ENCODE assay signal across 16 cellular contexts in genomic region chr1:943545-944340, GRCh38. TPM values are rescaled to one million over a fixed set of nuclear protein-coding genes. Genes with fewer than 3 reads are reported as not detected.
DNase-seq lines count a peak whose midpoint lies in the region; ATAC-seq, FAIRE-seq and TF ChIP-seq lines count a peak whose summit lies in the region.
"Had no signal": no experiment of that assay in that cellular context is flagged by ENCODE, and none has a peak within 500 bp of the region (broad histone marks: within the 10 kb centered on the region; RNA-seq: fewer than 3 reads in every experiment).

No MANE protein-coding gene starts in this region.

- H3K27ac ChIP-seq in HepG2 (ENCODE audit: extremely low read length, insufficient read depth, low read length): no peak overlapping the region
- no peak overlapping the region for H3K27ac ChIP-seq in right lobe of liver
- peak overlapping the region; percentile 55 for H3K27ac ChIP-seq in colonic mucosa
- H3K27ac ChIP-seq in neural progenitor cell: no peak overlapping the region
- H3K27ac ChIP-seq in GM23338 (ENCODE audit: low read depth): no peak overlapping the region
- H3K27ac ChIP-seq: cardiac muscle cell, gastrocnemius medialis had no signal

- TF ChIP-seq POLR2A in HepG2 (IDR thresholded peaks at IDR 0.05; ENCODE audit: insufficient read depth in 1 of 2, low read depth in 2 of 2, low read length in 2 of 2) (no peak), right lobe of liver (IDR thresholded peaks at IDR 0.05) (no peak)

- H3K4me3 Mint-ChIP-seq in neural progenitor cell (peak overlapping the region; percentile 53), chondrocyte (ENCODE audit: unreplicated experiment) (no peak overlapping the region), GM23338 (no peak overlapping the region)
- no peak overlapping the region for H3K4me3 Mint-ChIP-seq in stimulated activated memory B cell treated with anti-CD40 and anti-IgM and Interleukin-4, amounts not matched to agents 10 μg/mL and 1 μg/mL and 100 μg/mL, for 72 hours
- H3K4me3 Mint-ChIP-seq: activated naive CD4-positive, alpha-beta T cell treated with anti-CD3 and anti-CD28 coated beads for 36 hours had no signal

- intact Hi-C loops in HepG2 (cut with micrococcal nuclease; ENCODE audit: unreplicated experiment): no loop called here
- intact Hi-C loops in right lobe of liver (cut with DNase I): no loop called here
- intact Hi-C loops in colonic mucosa (cut with DNase I): no loop called here

- TF ChIP-seq EP300 in HepG2 (IDR thresholded peaks at IDR 0.05; ENCODE audit: low read depth in 2 of 2, low read length in 2 of 2): no peak
- TF ChIP-seq EP300 in HepG2 (CRISPR knock-in tag; IDR thresholded peaks at IDR 0.05; ENCODE audit: borderline replicate concordance): no peak

- POLR2A ChIA-PET in HepG2 (lab: Yijun Ruan, JAX): interaction anchor here (0.9 kb wide), 1 partner anchor 23 kb away, joined by 3 read pairs; the partner anchor contains the start of gene PLEKHN1

- DNase-seq in HepG2 (ENCODE audit: low spot score) (no peak), right lobe of liver (no peak), colonic mucosa (no peak), neural progenitor cell (ENCODE audit: low spot score) (no peak), chondrocyte (ENCODE audit: low spot score) (no peak), GM23338 (ENCODE audit: low spot score) (no peak), HUDEP-2 (lab: John Stamatoyannopoulos, UW; ENCODE audit: unreplicated experiment in 76 of 76) (no peak)
- DNase-seq: activated naive CD4-positive, alpha-beta T cell treated with anti-CD3 and anti-CD28 coated beads for 36 hours; gastrocnemius medialis; immature natural killer cell; NCI-H146; occipital lobe had no signal

- H3K27me3 ChIP-seq in HepG2 (ENCODE audit: control insufficient read depth in 1 of 2, insufficient read depth in 2 of 2, low read length in 2 of 2) (peaks cover 11 to 24% of the 10 kb centered on the region in 2 experiments), right lobe of liver (peaks cover 0 to 15% of the 10 kb centered on the region in 2 donors), colonic mucosa (peaks cover 42% of the 10 kb centered on the region), neural progenitor cell (peaks cover 59% of the 10 kb centered on the region), GM23338 (ENCODE audit: insufficient read depth) (peaks cover 55% of the 10 kb centered on the region)

- ATAC-seq in HepG2 (no peak), right lobe of liver (no peak), GM23338 (no peak)
- ATAC-seq in stimulated activated memory B cell treated with anti-CD40 and anti-IgM and Interleukin-4, amounts not matched to agents 10 μg/mL and 1 μg/mL and 100 μg/mL, for 72 hours: no peak
- ATAC-seq: gastrocnemius medialis had no signal

- FAIRE-seq in HepG2 (lab: Jason Lieb, UNC): no peak

- H3K79me2 ChIP-seq in HepG2 (ENCODE audit: insufficient read depth, low read length) (no peaks in the 10 kb centered on the region), neural progenitor cell (ENCODE audit: low read depth) (no peaks in the 10 kb centered on the region), GM23338 (replicated peaks; ENCODE audit: insufficient read depth) (no peaks in the 10 kb centered on the region)

- H3K27ac Mint-ChIP-seq in neural progenitor cell (no peak overlapping the region), chondrocyte (ENCODE audit: unreplicated experiment) (no peak overlapping the region), GM23338 (no peak overlapping the region)
- H3K27ac Mint-ChIP-seq in stimulated activated memory B cell treated with anti-CD40 and anti-IgM and Interleukin-4, amounts not matched to agents 10 μg/mL and 1 μg/mL and 100 μg/mL, for 72 hours: no peak overlapping the region
- H3K27ac Mint-ChIP-seq: activated naive CD4-positive, alpha-beta T cell treated with anti-CD3 and anti-CD28 coated beads for 36 hours; immature natural killer cell had no signal

- H3K9me2 ChIP-seq in GM23338 (ENCODE audit: insufficient read depth): no peaks in the 10 kb centered on the region

- H3K4me3 ChIP-seq in HepG2 (replicated peaks in 1 of 3; ENCODE audit: insufficient read depth in 1 of 3, low read depth in 2 of 3, low read length in 3 of 3): no peak overlapping the region
- no peak overlapping the region for H3K4me3 ChIP-seq in right lobe of liver
- H3K4me3 ChIP-seq in colonic mucosa: no peak overlapping the region
- no peak overlapping the region for H3K4me3 ChIP-seq in neural progenitor cell
- no peak overlapping the region for H3K4me3 ChIP-seq in GM23338
- H3K4me3 ChIP-seq: cardiac muscle cell, gastrocnemius medialis had no signal

- H3K4me1 ChIP-seq in HepG2 (ENCODE audit: insufficient read depth, low read length): peaks cover 25% of the 10 kb centered on the region
- peaks cover 0 to 18% (median 6%) of the 10 kb centered on the region in 4 donors for H3K4me1 ChIP-seq in right lobe of liver
- H3K4me1 ChIP-seq in colonic mucosa: peaks cover 14% of the 10 kb centered on the region
- H3K4me1 ChIP-seq in neural progenitor cell: peaks cover 19% of the 10 kb centered on the region
- H3K4me1 ChIP-seq in GM23338 (ENCODE audit: insufficient read depth): peaks cover 5% of the 10 kb centered on the region; the same call in 1 of the 2 replicates

- H3K4me1 Mint-ChIP-seq in neural progenitor cell (peaks cover 25% of the 10 kb centered on the region), chondrocyte (ENCODE audit: low read depth) (peaks cover 21% of the 10 kb centered on the region), GM23338 (peaks cover 11% of the 10 kb centered on the region; the same call in 2 of the 3 replicates)
- peaks cover 21% of the 10 kb centered on the region for H3K4me1 Mint-ChIP-seq in stimulated activated memory B cell treated with anti-CD40 and anti-IgM and Interleukin-4, amounts not matched to agents 10 μg/mL and 1 μg/mL and 100 μg/mL, for 72 hours

- H3F3A ChIP-seq in neural progenitor cell (ENCODE audit: low read depth) (peaks cover 27% of the 10 kb centered on the region), GM23338 (replicated peaks; ENCODE audit: low read depth) (0 out of 2 replicates have a peak, but pooled peaks cover 3% of the 10 kb centered on the region)

- H3K4me2 ChIP-seq in HepG2 (ENCODE audit: low read depth, low read length): no peak overlapping the region
- no peak overlapping the region for H3K4me2 ChIP-seq in neural progenitor cell
- H3K4me2 ChIP-seq in GM23338: no peak overlapping the region; the same call in 1 of the 2 replicates

- TF ChIP-seq CTCF in HepG2 (CRISPR knock-in tag; IDR thresholded peaks at IDR 0.05) (no peak), right lobe of liver (IDR thresholded peaks at IDR 0.05) (no peak), colonic mucosa (IDR thresholded peaks at IDR 0.05) (no peak), neural progenitor cell (IDR thresholded peaks at IDR 0.05) (no peak), chondrocyte (IDR thresholded peaks at IDR 0.05) (no peak), GM23338 (conservative IDR thresholded peaks at IDR 0.05; ENCODE audit: low read depth in 2 of 2) (no peak)

- no TSS peak for BruUV-seq in HepG2 (replicated peaks; lab: Mats Ljungman, UMichigan)

- 0 out of 2 replicates have a peak, but pooled peaks cover 5% of the 10 kb centered on the region for H4K20me1 ChIP-seq in HepG2 (ENCODE audit: insufficient read depth, low read length)
- peaks cover 93% of the 10 kb centered on the region for H4K20me1 ChIP-seq in neural progenitor cell (ENCODE audit: low read depth)
- no peaks in the 10 kb centered on the region; the same call in 1 of the 2 replicates for H4K20me1 ChIP-seq in GM23338 (replicated peaks; ENCODE audit: insufficient read depth)

- H3K9ac ChIP-seq in HepG2 (ENCODE audit: insufficient read depth, low read depth, low read length) (no peak overlapping the region), colonic mucosa (ENCODE audit: low read depth in 2 of 2, low read length in 2 of 2) (no peak overlapping the region), neural progenitor cell (no peak overlapping the region)

- no peaks in the 10 kb centered on the region for H3K9me3 Mint-ChIP-seq in neural progenitor cell
- H3K9me3 Mint-ChIP-seq in stimulated activated memory B cell treated with anti-CD40 and anti-IgM and Interleukin-4, amounts not matched to agents 10 μg/mL and 1 μg/mL and 100 μg/mL, for 72 hours: no peaks in the 10 kb centered on the region
- H3K9me3 Mint-ChIP-seq in chondrocyte (ENCODE audit: low read depth): no peaks in the 10 kb centered on the region
- peaks cover 3% of the 10 kb centered on the region; the same call in 1 of the 3 replicates for H3K9me3 Mint-ChIP-seq in GM23338
- H3K9me3 Mint-ChIP-seq: activated naive CD4-positive, alpha-beta T cell treated with anti-CD3 and anti-CD28 coated beads for 36 hours; immature natural killer cell had no signal

- H3K36me3 Mint-ChIP-seq in neural progenitor cell (peaks cover 11% of the 10 kb centered on the region), chondrocyte (ENCODE audit: low read depth) (peaks cover 7% of the 10 kb centered on the region), GM23338 (ENCODE audit: low read depth) (peaks cover 18% of the 10 kb centered on the region)
- H3K36me3 Mint-ChIP-seq in stimulated activated memory B cell treated with anti-CD40 and anti-IgM and Interleukin-4, amounts not matched to agents 10 μg/mL and 1 μg/mL and 100 μg/mL, for 72 hours: peaks cover 50% of the 10 kb centered on the region

- WGBS in HepG2 (ENCODE audit: low lambda C conversion rate): 86% methylated on average over 7 of the region's 27 CpGs
- WGBS in right lobe of liver (ENCODE audit: insufficient coverage, low coverage, low lambda C conversion rate, missing lambda C conversion rate): 58% methylated on average over 6 of the region's 27 CpGs

- H3K9me3 ChIP-seq in HepG2 (ENCODE audit: low read length): no peaks in the 10 kb centered on the region
- no peaks in the 10 kb centered on the region for H3K9me3 ChIP-seq in right lobe of liver
- no peaks in the 10 kb centered on the region for H3K9me3 ChIP-seq in colonic mucosa
- H3K9me3 ChIP-seq in neural progenitor cell (ENCODE audit: low read depth): no peaks in the 10 kb centered on the region
- H3K9me3 ChIP-seq: gastrocnemius medialis had no signal

- TF ChIP-seq RAD21 in HepG2 (CRISPR knock-in tag; IDR thresholded peaks at IDR 0.05): no peak

- H3K36me3 ChIP-seq in HepG2 (replicated peaks in 1 of 2; ENCODE audit: control insufficient read depth in 1 of 2, insufficient read depth in 2 of 2, low read length in 2 of 2): peaks cover 13 to 30% of the 10 kb centered on the region in 2 experiments; a peak in 4 of 5 replicates
- H3K36me3 ChIP-seq in right lobe of liver: peaks cover 0 to 14% (median 0%) of the 10 kb centered on the region in 4 donors
- no peaks in the 10 kb centered on the region for H3K36me3 ChIP-seq in colonic mucosa
- H3K36me3 ChIP-seq in neural progenitor cell: no peaks in the 10 kb centered on the region
- peaks cover 6% of the 10 kb centered on the region; the same call in 1 of the 2 replicates for H3K36me3 ChIP-seq in GM23338 (ENCODE audit: insufficient read depth)

- CTCF ChIA-PET in HepG2 (lab: Yijun Ruan, JAX; ENCODE audit: low intra/inter-chr PET ratio, low total read pairs): no interaction called here

- H3K27me3 Mint-ChIP-seq in neural progenitor cell (ENCODE audit: insufficient read depth, low read depth) (peaks cover 30% of the 10 kb centered on the region), chondrocyte (ENCODE audit: low read depth) (no peaks in the 10 kb centered on the region), GM23338 (ENCODE audit: insufficient read depth, low read depth, poor library complexity) (peaks cover 39% of the 10 kb centered on the region)
- H3K27me3 Mint-ChIP-seq in stimulated activated memory B cell treated with anti-CD40 and anti-IgM and Interleukin-4, amounts not matched to agents 10 μg/mL and 1 μg/mL and 100 μg/mL, for 72 hours: peaks cover 24% of the 10 kb centered on the region

- in situ Hi-C loops in HepG2 (cut with HindIII; ENCODE audit: extremely low pct_ligation_motif_present, low pct_unique_long_range_greater_than_20kb): no loop called here

- no peak overlapping the region for H2AFZ ChIP-seq in HepG2 (ENCODE audit: low read length)
- no peak overlapping the region for H2AFZ ChIP-seq in neural progenitor cell (replicated peaks)
- H2AFZ ChIP-seq in GM23338: no peak overlapping the region

RNA-seq across cellular contexts. Expression of gene NOC2L, which starts 15.3 kb away (rescaled TPM):
- 91.6 and 103 TPM in 2 replicates for total RNA-seq in HepG2 (2016; rRNA removed; fragmentation: Illumina TruSeq; extraction: Trizol)
- total RNA-seq in HepG2 (2016; cell fraction: cytosol; rRNA removed; fragmentation: Illumina TruSeq; extraction: Trizol; ENCODE audit: low read depth): 14.1 and 16.1 TPM in 2 replicates
- 81.2 and 109 TPM in 2 replicates for total RNA-seq in HepG2 (2016; cell fraction: insoluble cytoplasmic fraction; rRNA removed; fragmentation: Illumina TruSeq; extraction: Trizol)
- 22.9 and 27.1 TPM in 2 replicates for total RNA-seq in HepG2 (2016; cell fraction: membrane; rRNA removed; fragmentation: Illumina TruSeq; extraction: Trizol)
- total RNA-seq in HepG2 (2016; cell fraction: nucleus; rRNA removed; fragmentation: Illumina TruSeq; extraction: Trizol): 53.2 and 63.8 TPM in 2 replicates
- 32.0 and 40.5 TPM in 2 replicates for polyA plus RNA-seq in HepG2 (2011; rRNA removed)
- 33.6 and 44.6 TPM in 2 replicates for polyA plus RNA-seq in HepG2 (2011; cell fraction: cytosol; rRNA removed)
- polyA plus RNA-seq in HepG2 (2011; cell fraction: nucleus; rRNA removed): 85.2 and 96.0 TPM in 2 replicates
- polyA plus RNA-seq in HepG2 (2012): 41.8 and 44.3 TPM in 2 replicates
- polyA plus RNA-seq in HepG2 (2016; cell fraction: cytosol; fragmentation: Illumina TruSeq; extraction: Trizol; ENCODE audit: low read depth): 5.1 and 6.4 TPM in 2 replicates
- polyA plus RNA-seq in HepG2 (2016; cell fraction: insoluble cytoplasmic fraction; fragmentation: Illumina TruSeq; extraction: Trizol; ENCODE audit: low read depth): 69.1 and 81.1 TPM in 2 replicates
- 9.8 and 11.1 TPM in 2 replicates for polyA plus RNA-seq in HepG2 (2016; cell fraction: membrane; fragmentation: Illumina TruSeq; extraction: Trizol; ENCODE audit: low read depth)
- polyA plus RNA-seq in HepG2 (2016; cell fraction: nucleus; fragmentation: Illumina TruSeq; extraction: Trizol; ENCODE audit: insufficient read depth, low read depth): 108 and 110 TPM in 2 replicates
- 118 and 166 TPM in 2 replicates for polyA minus RNA-seq in HepG2 (2011; rRNA and poly(A)+ RNA removed; ENCODE audit: low replicate concordance)
- polyA minus RNA-seq in HepG2 (2011; cell fraction: cytosol; rRNA and poly(A)+ RNA removed): 43.1 and 44.0 TPM in 2 replicates
- polyA minus RNA-seq in HepG2 (2011; cell fraction: nucleus; rRNA and poly(A)+ RNA removed): 18.8 and 20.1 TPM in 2 replicates
- total RNA-seq in right lobe of liver: 10 to 100 TPM; 28.9 to 36.8 (median 30.2) TPM
- total RNA-seq in colonic mucosa: 100 to 1,000 TPM in 1 of 2 donors, 10 to 100 TPM in 1; 46.9 to 127 TPM
- total RNA-seq in neural progenitor cell (ENCODE audit: low replicate concordance): 39.6 and 69.1 TPM in 2 replicates
- total RNA-seq in chondrocyte: 50.6 to 63.8 TPM (median 52.0 TPM) in 3 replicates
- total RNA-seq in GM23338 (2014; rRNA removed; shearing (Covaris generic)): 123 and 125 TPM in 2 replicates
- polyA plus RNA-seq in GM23338 (2016; fragmentation: Nextera tagmentation; extraction: Ambion mirVana): 79.3 and 89.0 TPM in 2 replicates

RNA-seq across cellular contexts. Expression of gene KLHL17, which starts 16.6 kb away (rescaled TPM):
- total RNA-seq in HepG2 (2016; rRNA removed; fragmentation: Illumina TruSeq; extraction: Trizol): 2.8 and 9.3 TPM in 2 replicates
- 4.5 and 5.0 TPM in 2 replicates for total RNA-seq in HepG2 (2016; cell fraction: cytosol; rRNA removed; fragmentation: Illumina TruSeq; extraction: Trizol; ENCODE audit: low read depth)
- total RNA-seq in HepG2 (2016; cell fraction: insoluble cytoplasmic fraction; rRNA removed; fragmentation: Illumina TruSeq; extraction: Trizol): 2.4 and 10.3 TPM in 2 replicates
- 2.6 and 2.8 TPM in 2 replicates for total RNA-seq in HepG2 (2016; cell fraction: membrane; rRNA removed; fragmentation: Illumina TruSeq; extraction: Trizol)
- 14.8 and 15.9 TPM in 2 replicates for total RNA-seq in HepG2 (2016; cell fraction: nucleus; rRNA removed; fragmentation: Illumina TruSeq; extraction: Trizol)
- 24.7 and 31.4 TPM in 2 replicates for polyA plus RNA-seq in HepG2 (2011; rRNA removed)
- 6.8 and 12.3 TPM in 2 replicates for polyA plus RNA-seq in HepG2 (2011; cell fraction: cytosol; rRNA removed)
- 590 and 778 TPM in 2 replicates for polyA plus RNA-seq in HepG2 (2011; cell fraction: nucleus; rRNA removed)
- polyA plus RNA-seq in HepG2 (2012): 11.7 and 19.1 TPM in 2 replicates
- 1.1 and 1.3 TPM in 2 replicates for polyA plus RNA-seq in HepG2 (2016; cell fraction: cytosol; fragmentation: Illumina TruSeq; extraction: Trizol; ENCODE audit: low read depth)
- 3.4 and 3.7 TPM in 2 replicates for polyA plus RNA-seq in HepG2 (2016; cell fraction: insoluble cytoplasmic fraction; fragmentation: Illumina TruSeq; extraction: Trizol; ENCODE audit: low read depth)
- 1.9 and 2.4 TPM in 2 replicates for polyA plus RNA-seq in HepG2 (2016; cell fraction: membrane; fragmentation: Illumina TruSeq; extraction: Trizol; ENCODE audit: low read depth)
- 71.9 and 74.8 TPM in 2 replicates for polyA plus RNA-seq in HepG2 (2016; cell fraction: nucleus; fragmentation: Illumina TruSeq; extraction: Trizol; ENCODE audit: insufficient read depth, low read depth)
- 4.3 and 19.5 TPM in 2 replicates for polyA minus RNA-seq in HepG2 (2011; rRNA and poly(A)+ RNA removed; ENCODE audit: low replicate concordance)
- polyA minus RNA-seq in HepG2 (2011; cell fraction: cytosol; rRNA and poly(A)+ RNA removed): 4.6 and 4.9 TPM in 2 replicates
- 24.9 and 31.0 TPM in 2 replicates for polyA minus RNA-seq in HepG2 (2011; cell fraction: nucleus; rRNA and poly(A)+ RNA removed)
- 1 to 10 TPM; 1.9 to 6.7 (median 4.3) TPM for total RNA-seq in right lobe of liver
- total RNA-seq in colonic mucosa: 10 to 100 TPM in 1 of 2 donors, 1 to 10 TPM in 1; 9.9 to 16.7 TPM
- total RNA-seq in neural progenitor cell (ENCODE audit: low replicate concordance): 10.7 and 33.8 TPM in 2 replicates
- 17.4 to 24.3 TPM (median 19.1 TPM) in 3 replicates for total RNA-seq in chondrocyte
- total RNA-seq in GM23338 (2014; rRNA removed; shearing (Covaris generic)): 27.8 and 37.1 TPM in 2 replicates
- polyA plus RNA-seq in GM23338 (2016; fragmentation: Nextera tagmentation; extraction: Ambion mirVana): 16.5 and 17.8 TPM in 2 replicates

RNA-seq across cellular contexts. Expression of gene SAMD11, which starts 20.0 kb away (rescaled TPM):
- total RNA-seq in HepG2 (2016; rRNA removed; fragmentation: Illumina TruSeq; extraction: Trizol) (0.11 TPM in 1 of 2 replicates, not detected in the other), right lobe of liver (1 to 10 TPM; 2.1 to 4.3 (median 3.7) TPM), colonic mucosa (1 to 10 TPM; 3.0 to 4.2 TPM), neural progenitor cell (ENCODE audit: low replicate concordance) (0.15 TPM in 1 of 2 replicates, not detected in the other), chondrocyte (3.1 to 73.8 TPM (median 3.4 TPM) in 3 replicates)
- not detected in 2 replicates for total RNA-seq in HepG2 (2016; cell fraction: cytosol; rRNA removed; fragmentation: Illumina TruSeq; extraction: Trizol; ENCODE audit: low read depth)
- 0.13 TPM in 1 of 2 replicates, not detected in the other for total RNA-seq in HepG2 (2016; cell fraction: insoluble cytoplasmic fraction; rRNA removed; fragmentation: Illumina TruSeq; extraction: Trizol)
- not detected in 2 replicates for total RNA-seq in HepG2 (2016; cell fraction: membrane; rRNA removed; fragmentation: Illumina TruSeq; extraction: Trizol)
- not detected in 2 replicates for total RNA-seq in HepG2 (2016; cell fraction: nucleus; rRNA removed; fragmentation: Illumina TruSeq; extraction: Trizol)
- polyA plus RNA-seq in HepG2 (2011; rRNA removed) (0.09 TPM in 1 of 2 replicates, not detected in the other), GM23338 (2016; fragmentation: Nextera tagmentation; extraction: Ambion mirVana) (0.40 and 0.47 TPM in 2 replicates)
- 0.09 and 0.24 TPM in 2 replicates for polyA plus RNA-seq in HepG2 (2011; cell fraction: cytosol; rRNA removed)
- 0.10 and 0.37 TPM in 2 replicates for polyA plus RNA-seq in HepG2 (2011; cell fraction: nucleus; rRNA removed)
- polyA plus RNA-seq in HepG2 (2012): not detected in 2 replicates
- polyA plus RNA-seq in HepG2 (2016; cell fraction: cytosol; fragmentation: Illumina TruSeq; extraction: Trizol; ENCODE audit: low read depth): not detected in 2 replicates
- not detected in 2 replicates for polyA plus RNA-seq in HepG2 (2016; cell fraction: insoluble cytoplasmic fraction; fragmentation: Illumina TruSeq; extraction: Trizol; ENCODE audit: low read depth)
- not detected in 2 replicates for polyA plus RNA-seq in HepG2 (2016; cell fraction: membrane; fragmentation: Illumina TruSeq; extraction: Trizol; ENCODE audit: low read depth)
- polyA plus RNA-seq in HepG2 (2016; cell fraction: nucleus; fragmentation: Illumina TruSeq; extraction: Trizol; ENCODE audit: insufficient read depth, low read depth): not detected in 2 replicates
- 19.7 TPM in 1 of 2 replicates, not detected in the other for polyA minus RNA-seq in HepG2 (2011; rRNA and poly(A)+ RNA removed; ENCODE audit: low replicate concordance)
- 0.99 and 1.4 TPM in 2 replicates for polyA minus RNA-seq in HepG2 (2011; cell fraction: cytosol; rRNA and poly(A)+ RNA removed)
- 1.2 TPM in 1 of 2 replicates, not detected in the other for polyA minus RNA-seq in HepG2 (2011; cell fraction: nucleus; rRNA and poly(A)+ RNA removed)
- total RNA-seq in GM23338 (2014; rRNA removed; shearing (Covaris generic)): 0.14 and 0.19 TPM in 2 replicates
- total RNA-seq: activated naive CD4-positive, alpha-beta T cell treated with anti-CD3 and anti-CD28 coated beads for 36 hours; SK-MEL-5; subcutaneous adipose tissue had no signal

RNA-seq across cellular contexts. Expression of gene PLEKHN1, which starts 22.5 kb away (rescaled TPM):
- total RNA-seq in HepG2 (2016; rRNA removed; fragmentation: Illumina TruSeq; extraction: Trizol): 0.21 and 0.42 TPM in 2 replicates
- total RNA-seq in HepG2 (2016; cell fraction: cytosol; rRNA removed; fragmentation: Illumina TruSeq; extraction: Trizol; ENCODE audit: low read depth): not detected in 2 replicates
- total RNA-seq in HepG2 (2016; cell fraction: insoluble cytoplasmic fraction; rRNA removed; fragmentation: Illumina TruSeq; extraction: Trizol): 0.31 and 0.48 TPM in 2 replicates
- total RNA-seq in HepG2 (2016; cell fraction: membrane; rRNA removed; fragmentation: Illumina TruSeq; extraction: Trizol): 0.15 and 0.17 TPM in 2 replicates
- 0.59 and 0.63 TPM in 2 replicates for total RNA-seq in HepG2 (2016; cell fraction: nucleus; rRNA removed; fragmentation: Illumina TruSeq; extraction: Trizol)
- polyA plus RNA-seq in HepG2 (2011; rRNA removed): 0.58 and 0.59 TPM in 2 replicates
- 0.13 and 0.23 TPM in 2 replicates for polyA plus RNA-seq in HepG2 (2011; cell fraction: cytosol; rRNA removed)
- polyA plus RNA-seq in HepG2 (2011; cell fraction: nucleus; rRNA removed): 13.2 and 15.5 TPM in 2 replicates
- 0.51 and 0.55 TPM in 2 replicates for polyA plus RNA-seq in HepG2 (2012)
- 0.05 and 0.09 TPM in 2 replicates for polyA plus RNA-seq in HepG2 (2016; cell fraction: cytosol; fragmentation: Illumina TruSeq; extraction: Trizol; ENCODE audit: low read depth)
- 0.29 and 0.48 TPM in 2 replicates for polyA plus RNA-seq in HepG2 (2016; cell fraction: insoluble cytoplasmic fraction; fragmentation: Illumina TruSeq; extraction: Trizol; ENCODE audit: low read depth)
- 0.13 and 0.29 TPM in 2 replicates for polyA plus RNA-seq in HepG2 (2016; cell fraction: membrane; fragmentation: Illumina TruSeq; extraction: Trizol; ENCODE audit: low read depth)
- 2.6 and 2.7 TPM in 2 replicates for polyA plus RNA-seq in HepG2 (2016; cell fraction: nucleus; fragmentation: Illumina TruSeq; extraction: Trizol; ENCODE audit: insufficient read depth, low read depth)
- 0.26 and 0.54 TPM in 2 replicates for polyA minus RNA-seq in HepG2 (2011; rRNA and poly(A)+ RNA removed; ENCODE audit: low replicate concordance)
- 0.53 TPM in 1 of 2 replicates, not detected in the other for polyA minus RNA-seq in HepG2 (2011; cell fraction: cytosol; rRNA and poly(A)+ RNA removed)
- 1.8 and 1.9 TPM in 2 replicates for polyA minus RNA-seq in HepG2 (2011; cell fraction: nucleus; rRNA and poly(A)+ RNA removed)
- total RNA-seq in right lobe of liver: 1 to 10 TPM in 1 of 6 experiments, under 1 TPM in 4, not detected in 1; 0.11 to 2.4 (median 0.26) TPM
- total RNA-seq in colonic mucosa: under 1 TPM; 0.61 to 0.64 TPM
- total RNA-seq in neural progenitor cell (ENCODE audit: low replicate concordance): 0.09 TPM in 1 of 2 replicates, not detected in the other
- total RNA-seq in chondrocyte: 0.17 to 0.73 TPM (median 0.38 TPM) in 3 replicates
- 2.2 and 3.3 TPM in 2 replicates for total RNA-seq in GM23338 (2014; rRNA removed; shearing (Covaris generic))
- 0.94 and 1.4 TPM in 2 replicates for polyA plus RNA-seq in GM23338 (2016; fragmentation: Nextera tagmentation; extraction: Ambion mirVana)
- total RNA-seq: occipital lobe had no signal

RNA-seq across cellular contexts. Expression of gene PERM1, which starts 38.1 kb away (rescaled TPM):
- total RNA-seq in HepG2 (2016; rRNA removed; fragmentation: Illumina TruSeq; extraction: Trizol) (0.04 TPM in 1 of 2 replicates, not detected in the other), right lobe of liver (under 1 TPM in 4 of 6 experiments, not detected in 2; 0.18 to 0.46 (median 0.28) TPM), colonic mucosa (not detected), neural progenitor cell (ENCODE audit: low replicate concordance) (not detected in 2 replicates), chondrocyte (0.12 to 0.37 TPM (median 0.31 TPM) in 3 replicates)
- total RNA-seq in HepG2 (2016; cell fraction: cytosol; rRNA removed; fragmentation: Illumina TruSeq; extraction: Trizol; ENCODE audit: low read depth): not detected in 2 replicates
- total RNA-seq in HepG2 (2016; cell fraction: insoluble cytoplasmic fraction; rRNA removed; fragmentation: Illumina TruSeq; extraction: Trizol): not detected in 2 replicates
- not detected in 2 replicates for total RNA-seq in HepG2 (2016; cell fraction: membrane; rRNA removed; fragmentation: Illumina TruSeq; extraction: Trizol)
- not detected in 2 replicates for total RNA-seq in HepG2 (2016; cell fraction: nucleus; rRNA removed; fragmentation: Illumina TruSeq; extraction: Trizol)
- polyA plus RNA-seq in HepG2 (2011; rRNA removed) (0.29 and 0.38 TPM in 2 replicates), GM23338 (2016; fragmentation: Nextera tagmentation; extraction: Ambion mirVana) (0.66 and 1.1 TPM in 2 replicates)
- polyA plus RNA-seq in HepG2 (2011; cell fraction: cytosol; rRNA removed): 0.17 and 0.32 TPM in 2 replicates
- 2.3 and 2.6 TPM in 2 replicates for polyA plus RNA-seq in HepG2 (2011; cell fraction: nucleus; rRNA removed)
- polyA plus RNA-seq in HepG2 (2012): 0.44 TPM in 2 replicates
- polyA plus RNA-seq in HepG2 (2016; cell fraction: cytosol; fragmentation: Illumina TruSeq; extraction: Trizol; ENCODE audit: low read depth): not detected in 2 replicates
- not detected in 2 replicates for polyA plus RNA-seq in HepG2 (2016; cell fraction: insoluble cytoplasmic fraction; fragmentation: Illumina TruSeq; extraction: Trizol; ENCODE audit: low read depth)
- polyA plus RNA-seq in HepG2 (2016; cell fraction: membrane; fragmentation: Illumina TruSeq; extraction: Trizol; ENCODE audit: low read depth): not detected in 2 replicates
- not detected in 2 replicates for polyA plus RNA-seq in HepG2 (2016; cell fraction: nucleus; fragmentation: Illumina TruSeq; extraction: Trizol; ENCODE audit: insufficient read depth, low read depth)
- 0.09 and 2.7 TPM in 2 replicates for polyA minus RNA-seq in HepG2 (2011; rRNA and poly(A)+ RNA removed; ENCODE audit: low replicate concordance)
- 0.44 and 0.59 TPM in 2 replicates for polyA minus RNA-seq in HepG2 (2011; cell fraction: cytosol; rRNA and poly(A)+ RNA removed)
- 0.99 and 1.2 TPM in 2 replicates for polyA minus RNA-seq in HepG2 (2011; cell fraction: nucleus; rRNA and poly(A)+ RNA removed)
- not detected in 2 replicates for total RNA-seq in GM23338 (2014; rRNA removed; shearing (Covaris generic))
- total RNA-seq: activated naive CD4-positive, alpha-beta T cell treated with anti-CD3 and anti-CD28 coated beads for 36 hours had no signal
- polyA plus RNA-seq: immature natural killer cell had no signal
